8 cellular contexts compared by ENCODE assay signal in the genomic region with DNA sequence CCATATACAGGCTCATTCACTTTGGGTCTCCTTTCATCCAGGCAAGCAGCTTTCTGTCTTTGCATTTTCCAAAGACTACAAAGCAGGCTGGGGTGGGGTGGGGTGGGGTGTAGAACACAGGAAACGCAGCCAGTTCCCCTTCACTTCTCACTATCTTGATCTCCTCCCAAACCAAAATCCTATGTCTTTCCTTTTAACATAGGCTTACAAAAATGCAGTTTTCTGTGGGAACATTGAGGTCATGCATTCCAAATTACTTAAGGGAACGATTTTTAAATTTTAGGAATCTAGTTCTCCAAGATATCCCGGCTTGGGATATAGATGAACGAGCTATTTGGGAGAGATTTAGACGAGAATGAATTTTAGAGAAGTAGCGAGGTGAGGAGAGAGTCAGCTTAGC. TPM values are rescaled to one million over a fixed set of nuclear protein-coding genes. Genes with fewer than 3 reads are reported as not detected.
DNase-seq lines count a peak whose midpoint lies in the region; ATAC-seq and TF ChIP-seq lines count a peak whose summit lies in the region.

No MANE protein-coding gene starts in this region.

- peak overlapping the region; percentile 52; the same call in 1 of the 2 replicates for H3K4me3 ChIP-seq in GM08714 (ENCODE audit: low read length)
- peak overlapping the region; percentile 95 for H3K4me3 ChIP-seq in fibroblast of mammary gland (ENCODE audit: control insufficient read depth, low read depth, low read length)
- peak overlapping the region in 3 of 4 donors; percentile 79 to 95 (median 89) for H3K4me3 ChIP-seq in sigmoid colon

- peaks cover 0 to 30% (median 23%) of the 10 kb centered on the region in 4 donors for H3K4me1 ChIP-seq in sigmoid colon

- TF ChIP-seq CTCF in fibroblast of mammary gland (conservative IDR thresholded peaks at IDR 0.05; ENCODE audit: control insufficient read depth, insufficient read depth, low read depth, low read length) (no peak), sigmoid colon (IDR thresholded peaks at IDR 0.05) (no peak)

- no peak for TF ChIP-seq POLR2A in sigmoid colon (IDR thresholded peaks at IDR 0.05)

- no peaks in the 10 kb centered on the region for H3K9me3 ChIP-seq in sigmoid colon

- ATAC-seq in T-cell (replicated peaks in 1 of 4) (no peak), HG03442 (IDR thresholded peaks at IDR 0.05; ENCODE audit: unreplicated experiment) (no peak)

- TF ChIP-seq EP300 in sigmoid colon (IDR thresholded peaks at IDR 0.05), result no peak

- H3K27ac Mint-ChIP-seq in T-cell, result peak overlapping the region; percentile 97 to 98

- CTCF ChIA-PET in T-cell (lab: Charles Lee), result interaction anchor here (0.5 to 1.9 kb wide), 4 partner anchors 24 to 1880 kb away, joined by 3 to 20 read pairs (median 4); a partner anchor contains a TSS

- no peaks in the 10 kb centered on the region for H3K27me3 ChIP-seq in sigmoid colon

- H3K4me1 Mint-ChIP-seq in T-cell, result peaks cover 28 to 31% (median 31%) of the 10 kb centered on the region in 3 donors

- 26 to 33% methylated on average over 6 of the region's 6 CpGs for WGBS in sigmoid colon, 2 donors

- peaks cover 4% of the 10 kb centered on the region for H3K36me3 Mint-ChIP-seq in T-cell

- H3K4me3 Mint-ChIP-seq in T-cell, result peak overlapping the region; percentile 84 to 98 (median 93)

- H3K9me3 Mint-ChIP-seq in T-cell, result no peaks in the 10 kb centered on the region

- H3K36me3 ChIP-seq in sigmoid colon, result peaks cover 0 to 10% (median 0%) of the 10 kb centered on the region in 4 donors

- DNase-seq in T-cell, result no peak
- peak; percentile 25 for DNase-seq in fibroblast of mammary gland (ENCODE audit: low read depth)
- DNase-seq in sigmoid colon, result no peak
- no peak for DNase-seq in germinal center (ENCODE audit: low spot score)
- DNase-seq in activated gamma-delta T cell (lab: John Stamatoyannopoulos, UW), result no peak
- no peak for DNase-seq in substantia nigra (lab: John Stamatoyannopoulos, UW)

- POLR2A ChIA-PET in T-cell (lab: Charles Lee), result interaction anchor here (0.6 to 1.6 kb wide), 6 partner anchors 46 to 1780 kb away, joined by 3 to 25 read pairs (median 4); a partner anchor contains a TSS

- intact Hi-C loops in sigmoid colon (cut with DNase I), result loop anchor here (2.0 to 5.0 kb wide), 2 partner anchors 45 to 100 kb away; a partner anchor contains a TSS

- H3K27ac ChIP-seq in sigmoid colon (peak overlapping the region; percentile 90 to 94 (median 93)), substantia nigra (ENCODE audit: low read depth, low read length, poor library complexity, severe bottlenecking) (no peak overlapping the region)

- H3K27me3 Mint-ChIP-seq in T-cell, result no peaks in the 10 kb centered on the region

RNA-seq across cellular contexts. Expression of a gene that starts 0.9 kb away (rescaled TPM):
- total RNA-seq in T-cell, result 10 to 100 TPM; 21.2 to 31.4 (median 27.4) TPM
- total RNA-seq in sigmoid colon, result 10 to 100 TPM; 54.0 to 63.8 (median 58.8) TPM
- 10 to 100 TPM; 38.5 to 78.6 (median 46.8) TPM for polyA plus RNA-seq in sigmoid colon

RNA-seq across cellular contexts. Expression of a gene that starts 46.3 kb away (rescaled TPM):
- total RNA-seq in T-cell, result 10 to 100 TPM; 18.1 to 23.4 (median 21.2) TPM
- total RNA-seq in sigmoid colon, result 10 to 100 TPM; 11.9 to 24.3 (median 19.1) TPM
- polyA plus RNA-seq in sigmoid colon, result 1 to 10 TPM; 3.6 to 5.3 (median 4.6) TPM

RNA-seq across cellular contexts. Expression of a gene that starts 58.5 kb away (rescaled TPM):
- total RNA-seq in T-cell (10 to 100 TPM; 20.5 to 48.1 (median 40.5) TPM), sigmoid colon (10 to 100 TPM; 25.8 to 37.5 (median 36.1) TPM)
- polyA plus RNA-seq in sigmoid colon, result 10 to 100 TPM; 31.2 to 31.8 (median 31.7) TPM
